ENCODE assay signal across 24 cellular contexts in the genomic region with DNA sequence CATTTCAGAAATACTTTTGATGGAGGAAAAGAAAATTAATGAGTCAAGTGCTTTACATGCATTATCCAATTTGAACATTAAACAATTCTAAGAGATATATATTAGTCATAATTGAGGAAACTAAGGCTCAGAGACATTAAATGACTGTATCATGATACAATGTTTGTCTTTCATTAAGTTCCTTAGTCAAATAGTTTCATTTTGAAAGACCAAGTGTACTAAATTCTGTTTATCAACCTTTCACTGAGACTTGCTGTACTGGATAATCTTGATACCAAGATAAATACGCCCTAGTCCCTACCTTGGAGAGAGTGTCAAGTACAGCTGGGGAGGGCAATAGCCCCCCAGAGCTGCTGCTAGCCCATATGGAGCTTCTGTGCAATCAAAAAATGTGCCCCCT. TPM values are rescaled to one million over a fixed set of nuclear protein-coding genes. Genes with fewer than 3 reads are reported as not detected.
A peak's percentile ranks its signal among the peaks of the same experiment; 100 is the strongest.
DNase-seq lines count a peak whose midpoint lies in the region; ATAC-seq and TF ChIP-seq lines count a peak whose summit lies in the region.
"Had no signal": no experiment of that assay in that cellular context is flagged by ENCODE, and none has a peak within 500 bp of the region (broad histone marks: within the 10 kb centered on the region; RNA-seq: fewer than 3 reads in every experiment).

No MANE protein-coding gene starts in this region.

- peaks cover 24% of the 10 kb centered on the region for H3F3A ChIP-seq in PC-9 (ENCODE audit: insufficient read depth, low read depth)

- H3K36me3 ChIP-seq in PC-9 (ENCODE audit: low read depth), result no peaks in the 10 kb centered on the region
- H3K36me3 ChIP-seq: brain microvascular endothelial cell, heart left ventricle, thyroid gland had no signal

- H3K4me1 ChIP-seq in PC-9 (replicated peaks; ENCODE audit: insufficient read depth), result peaks cover 45% of the 10 kb centered on the region

- H3K27me3 Mint-ChIP-seq in activated CD8-positive, alpha-beta T cell treated with anti-CD3 and anti-CD28 coated beads for 36 hours, result no peaks in the 10 kb centered on the region
- no peaks in the 10 kb centered on the region for H3K27me3 Mint-ChIP-seq in activated CD8-positive, alpha-beta T cell treated with anti-CD3 and anti-CD28 coated beads, Interleukin-2, amount 10 ng/mL, durations not matched to agents 7 days and 5 days (ENCODE audit: low read depth)
- no peaks in the 10 kb centered on the region for H3K27me3 Mint-ChIP-seq in Calu3 (ENCODE audit: unreplicated experiment)
- H3K27me3 Mint-ChIP-seq: activated B cell treated with CpG ODN at 0.5 μM for 24 hours; activated naive CD8-positive, alpha-beta T cell treated with anti-CD3 and anti-CD28 coated beads for 36 hours; CD4-positive, alpha-beta T cell; dendritic cell treated with granulocyte-macrophage colony-stimulating factor and Interleukin-4, amounts not matched to agents 40 ng/mL and 50 ng/mL, for 4 days; natural killer cell treated with Interleukin-12 subunit alpha and Interleukin-12 subunit beta and Interleukin-15 and Interleukin-18, amount 100 ng/mL, for 72 hours; progenitor cell of endocrine pancreas had no signal

- POLR2A ChIA-PET in activated CD8-positive, alpha-beta T cell treated with anti-CD3 and anti-CD28 coated beads for 36 hours (lab: Charles Lee), result interaction anchor here (0.6 kb wide), 1 partner anchor 52 kb away, joined by 3 read pairs; no protein-coding TSS in a partner anchor
- POLR2A ChIA-PET in activated CD8-positive, alpha-beta T cell treated with anti-CD3 and anti-CD28 coated beads, Interleukin-2, amount 10 ng/mL, durations not matched to agents 7 days and 5 days (lab: Charles Lee), result no interaction called here
- POLR2A ChIA-PET in PC-9 (lab: Charles Lee; ENCODE audit: unreplicated experiment), result no interaction called here

- no peaks in the 10 kb centered on the region for H3K9me2 ChIP-seq in PC-9 (ENCODE audit: insufficient read depth)

- H2AFZ ChIP-seq in PC-9, result no peak overlapping the region

- H3K9me3 ChIP-seq in PC-9 (ENCODE audit: insufficient read depth, low read depth), result no peaks in the 10 kb centered on the region
- H3K9me3 ChIP-seq: heart left ventricle, thyroid gland had no signal

- H3K27me3 ChIP-seq in PC-9 (ENCODE audit: insufficient read depth, low read depth), result no peaks in the 10 kb centered on the region
- H3K27me3 ChIP-seq: brain microvascular endothelial cell, heart left ventricle, thyroid gland had no signal

- peak overlapping the region; percentile 41; the same call in 1 of the 2 replicates for H3K4me2 ChIP-seq in PC-9

- H4K20me1 ChIP-seq in PC-9 (ENCODE audit: insufficient read depth), result no peaks in the 10 kb centered on the region; the same call in 1 of the 2 replicates

- TF ChIP-seq CTCF in activated CD8-positive, alpha-beta T cell treated with anti-CD3 and anti-CD28 coated beads for 36 hours (IDR thresholded peaks at IDR 0.05), result no peak
- TF ChIP-seq CTCF in PC-9 (conservative IDR thresholded peaks at IDR 0.05) (no peak), Calu3 (IDR thresholded peaks at IDR 0.05; ENCODE audit: unreplicated experiment) (no peak)

- H3K4me1 Mint-ChIP-seq in activated CD8-positive, alpha-beta T cell treated with anti-CD3 and anti-CD28 coated beads for 36 hours (ENCODE audit: low read depth), result peaks cover 21% of the 10 kb centered on the region
- H3K4me1 Mint-ChIP-seq in activated CD8-positive, alpha-beta T cell treated with anti-CD3 and anti-CD28 coated beads, Interleukin-2, amount 10 ng/mL, durations not matched to agents 7 days and 5 days (ENCODE audit: low read depth), result peaks cover 10% of the 10 kb centered on the region
- H3K4me1 Mint-ChIP-seq in Calu3 (ENCODE audit: low read depth, unreplicated experiment), result peaks cover 12% of the 10 kb centered on the region

- BruUV-seq in PC-9 (replicated peaks; lab: Mats Ljungman, UMichigan) (no TSS peak), Calu3 (replicated peaks; lab: Mats Ljungman, UMichigan) (no TSS peak)

- ATAC-seq in activated CD8-positive, alpha-beta T cell treated with anti-CD3 and anti-CD28 coated beads for 36 hours, result peak; percentile 30
- no peak for ATAC-seq in activated CD8-positive, alpha-beta T cell treated with anti-CD3 and anti-CD28 coated beads, Interleukin-2, amount 10 ng/mL, durations not matched to agents 7 days and 5 days
- ATAC-seq in stimulated activated naive CD8-positive, alpha-beta T cell treated with anti-CD3 and anti-CD28 coated beads, Interleukin-15, Interleukin-2, amounts not matched to agents 100 U/mL and 50 U/mL, for 24 hours, result peak; percentile 46
- ATAC-seq: HCT116; heart left ventricle; natural killer cell treated with Interleukin-12 subunit alpha and Interleukin-12 subunit beta and Interleukin-15 and Interleukin-18, amount 100 ng/mL, for 72 hours; Right ventricle myocardium inferior had no signal

- no peak for DNase-seq in activated CD8-positive, alpha-beta T cell treated with anti-CD3 and anti-CD28 coated beads for 36 hours
- DNase-seq in activated CD8-positive, alpha-beta T cell treated with anti-CD3 and anti-CD28 coated beads, Interleukin-2, amount 10 ng/mL, durations not matched to agents 7 days and 5 days, result no peak
- DNase-seq in PC-9 (peak in 1 of 2 experiments; percentile 77), epithelial cell of prostate (ENCODE audit: low read depth, low spot score) (peak; percentile 64), Calu3 (no peak), NCI-H2107 (lab: John Stamatoyannopoulos, UW) (no peak), 8988T (no peak)
- no peak for DNase-seq in stimulated activated naive CD8-positive, alpha-beta T cell treated with anti-CD3 and anti-CD28 coated beads, Interleukin-15, Interleukin-2, amounts not matched to agents 100 U/mL and 50 U/mL, for 24 hours
- DNase-seq: activated B cell treated with CpG ODN at 0.5 μM for 24 hours; activated naive CD8-positive, alpha-beta T cell treated with anti-CD3 and anti-CD28 coated beads for 36 hours; brain microvascular endothelial cell; CD4-positive, alpha-beta T cell; erythroblast; heart left ventricle; immature natural killer cell; NCI-H1417 treated with DMSO at 0.1 percent for 48 hours; NCI-H2227 treated with DMSO at 0.1 percent for 48 hours; thyroid gland had no signal

- no peak overlapping the region for H3K4me3 Mint-ChIP-seq in activated CD8-positive, alpha-beta T cell treated with anti-CD3 and anti-CD28 coated beads for 36 hours
- no peak overlapping the region for H3K4me3 Mint-ChIP-seq in activated CD8-positive, alpha-beta T cell treated with anti-CD3 and anti-CD28 coated beads, Interleukin-2, amount 10 ng/mL, durations not matched to agents 7 days and 5 days
- no peak overlapping the region for H3K4me3 Mint-ChIP-seq in Calu3 (ENCODE audit: low read depth, unreplicated experiment)
- H3K4me3 Mint-ChIP-seq: activated B cell treated with CpG ODN at 0.5 μM for 24 hours; activated naive CD8-positive, alpha-beta T cell treated with anti-CD3 and anti-CD28 coated beads for 36 hours; CD4-positive, alpha-beta T cell; dendritic cell treated with granulocyte-macrophage colony-stimulating factor and Interleukin-4, amounts not matched to agents 40 ng/mL and 50 ng/mL, for 4 days; immature natural killer cell; natural killer cell treated with Interleukin-12 subunit alpha and Interleukin-12 subunit beta and Interleukin-15 and Interleukin-18, amount 100 ng/mL, for 72 hours; T-helper 1 cell treated with Interleukin-12 subunit alpha and Interleukin-12 subunit beta and Interleukin-4 antibody, amounts not matched to agents 30 μg/mL and 1 μg/mL, for 36 hours had no signal

- H3K4me3 ChIP-seq in PC-9, result no peak overlapping the region
- H3K4me3 ChIP-seq: heart left ventricle, thyroid gland had no signal

- H3K27ac ChIP-seq in PC-9, result peak overlapping the region; percentile 45
- peak overlapping the region; percentile 85 for H3K27ac ChIP-seq in epithelial cell of prostate
- H3K27ac ChIP-seq: brain microvascular endothelial cell, heart left ventricle, thyroid gland had no signal

- peaks cover 42% of the 10 kb centered on the region for H3K79me2 ChIP-seq in PC-9 (ENCODE audit: low read depth)

- H3K36me3 Mint-ChIP-seq in activated CD8-positive, alpha-beta T cell treated with anti-CD3 and anti-CD28 coated beads for 36 hours (ENCODE audit: low read depth), result no peaks in the 10 kb centered on the region
- no peaks in the 10 kb centered on the region for H3K36me3 Mint-ChIP-seq in activated CD8-positive, alpha-beta T cell treated with anti-CD3 and anti-CD28 coated beads, Interleukin-2, amount 10 ng/mL, durations not matched to agents 7 days and 5 days (ENCODE audit: low read depth)
- no peaks in the 10 kb centered on the region for H3K36me3 Mint-ChIP-seq in Calu3 (ENCODE audit: insufficient read depth, unreplicated experiment)
- H3K36me3 Mint-ChIP-seq: activated naive CD8-positive, alpha-beta T cell treated with anti-CD3 and anti-CD28 coated beads for 36 hours; immature natural killer cell; natural killer cell treated with Interleukin-12 subunit alpha and Interleukin-12 subunit beta and Interleukin-15 and Interleukin-18, amount 100 ng/mL, for 72 hours had no signal

- no peaks in the 10 kb centered on the region for H3K9me3 Mint-ChIP-seq in activated CD8-positive, alpha-beta T cell treated with anti-CD3 and anti-CD28 coated beads for 36 hours
- no peaks in the 10 kb centered on the region for H3K9me3 Mint-ChIP-seq in activated CD8-positive, alpha-beta T cell treated with anti-CD3 and anti-CD28 coated beads, Interleukin-2, amount 10 ng/mL, durations not matched to agents 7 days and 5 days (ENCODE audit: insufficient read depth)
- H3K9me3 Mint-ChIP-seq in Calu3 (ENCODE audit: low read depth, unreplicated experiment), result no peaks in the 10 kb centered on the region
- H3K9me3 Mint-ChIP-seq: activated B cell treated with CpG ODN at 0.5 μM for 24 hours; activated naive CD8-positive, alpha-beta T cell treated with anti-CD3 and anti-CD28 coated beads for 36 hours; CD4-positive, alpha-beta T cell; dendritic cell treated with granulocyte-macrophage colony-stimulating factor and Interleukin-4, amounts not matched to agents 40 ng/mL and 50 ng/mL, for 4 days; immature natural killer cell; natural killer cell treated with Interleukin-12 subunit alpha and Interleukin-12 subunit beta and Interleukin-15 and Interleukin-18, amount 100 ng/mL, for 72 hours; T-helper 1 cell treated with Interleukin-12 subunit alpha and Interleukin-12 subunit beta and Interleukin-4 antibody, amounts not matched to agents 30 μg/mL and 1 μg/mL, for 36 hours had no signal

- intact Hi-C loops in activated CD8-positive, alpha-beta T cell treated with anti-CD3 and anti-CD28 coated beads for 36 hours (cut with micrococcal nuclease), result no loop called here
- intact Hi-C loops in PC-9 (cut with micrococcal nuclease; ENCODE audit: unreplicated experiment) (no loop called here), Calu3 (cut with micrococcal nuclease; ENCODE audit: unreplicated experiment) (no loop called here)

- CTCF ChIA-PET in activated CD8-positive, alpha-beta T cell treated with anti-CD3 and anti-CD28 coated beads for 36 hours (lab: Charles Lee), result interaction anchor here (1.2 to 1.9 kb wide), 2 partner anchors 9 to 85 kb away, joined by 3 to 6 read pairs; no protein-coding TSS in a partner anchor
- CTCF ChIA-PET in activated CD8-positive, alpha-beta T cell treated with anti-CD3 and anti-CD28 coated beads, Interleukin-2, amount 10 ng/mL, durations not matched to agents 7 days and 5 days (lab: Charles Lee), result interaction anchor here (1.3 to 1.8 kb wide), 4 partner anchors 9 to 305 kb away, joined by 3 to 7 read pairs (median 5); no protein-coding TSS in a partner anchor
- CTCF ChIA-PET in PC-9 (lab: Charles Lee), result no interaction called here
- CTCF ChIA-PET in Calu3 (lab: Charles Lee), result no interaction called here

- no peak overlapping the region for H3K27ac Mint-ChIP-seq in activated CD8-positive, alpha-beta T cell treated with anti-CD3 and anti-CD28 coated beads for 36 hours
- H3K27ac Mint-ChIP-seq in activated CD8-positive, alpha-beta T cell treated with anti-CD3 and anti-CD28 coated beads, Interleukin-2, amount 10 ng/mL, durations not matched to agents 7 days and 5 days, result no peak overlapping the region
- H3K27ac Mint-ChIP-seq in Calu3 (ENCODE audit: unreplicated experiment), result no peak overlapping the region
- H3K27ac Mint-ChIP-seq: activated B cell treated with CpG ODN at 0.5 μM for 24 hours; activated naive CD8-positive, alpha-beta T cell treated with anti-CD3 and anti-CD28 coated beads for 36 hours; CD4-positive, alpha-beta T cell; dendritic cell treated with granulocyte-macrophage colony-stimulating factor and Interleukin-4, amounts not matched to agents 40 ng/mL and 50 ng/mL, for 4 days; immature natural killer cell; natural killer cell treated with Interleukin-12 subunit alpha and Interleukin-12 subunit beta and Interleukin-15 and Interleukin-18, amount 100 ng/mL, for 72 hours; progenitor cell of endocrine pancreas; T-helper 1 cell treated with Interleukin-12 subunit alpha and Interleukin-12 subunit beta and Interleukin-4 antibody, amounts not matched to agents 30 μg/mL and 1 μg/mL, for 36 hours had no signal

RNA-seq across cellular contexts. Expression of a gene that starts 24.2 kb away (rescaled TPM):
- total RNA-seq in activated CD8-positive, alpha-beta T cell treated with anti-CD3 and anti-CD28 coated beads for 36 hours, result 10 to 100 TPM; 10.3 to 10.8 TPM
- 10 to 100 TPM; 22.1 to 25.0 TPM for total RNA-seq in activated CD8-positive, alpha-beta T cell treated with anti-CD3 and anti-CD28 coated beads, Interleukin-2, amount 10 ng/mL, durations not matched to agents 7 days and 5 days
- total RNA-seq in PC-9 (2021), result 68.5 and 71.8 TPM in 2 replicates
- 20.1 and 23.1 TPM in 2 replicates for total RNA-seq in Calu3 (2022)

RNA-seq across cellular contexts. Expression of a gene that starts 24.7 kb away (rescaled TPM):
- under 1 TPM in 1 of 2 experiments, not detected in 1; 0.25 TPM for total RNA-seq in activated CD8-positive, alpha-beta T cell treated with anti-CD3 and anti-CD28 coated beads for 36 hours
- under 1 TPM; 0.70 to 0.95 TPM for total RNA-seq in activated CD8-positive, alpha-beta T cell treated with anti-CD3 and anti-CD28 coated beads, Interleukin-2, amount 10 ng/mL, durations not matched to agents 7 days and 5 days
- total RNA-seq in PC-9 (2021) (7.2 and 15.2 TPM in 2 replicates), Calu3 (2022) (2.0 and 2.8 TPM in 2 replicates)
- total RNA-seq: activated B cell treated with CpG ODN at 0.5 μM for 24 hours had no signal

Comparison
In these comparisons a context has a peak if more than half of its experiments do, and no peak if none do; other contexts are left out.
1. CTCF ChIA-PET loops: an anchor here in activated CD8-positive, alpha-beta T cell treated with anti-CD3 and anti-CD28 coated beads for 36 hours (1.2 to 1.9 kb wide) and activated CD8-positive, alpha-beta T cell treated with anti-CD3 and anti-CD28 coated beads, Interleukin-2, amount 10 ng/mL, durations not matched to agents 7 days and 5 days (1.3 to 1.8 kb wide); none called in PC-9 and Calu3.